ENCODE assay signal across 11 cellular contexts in genomic region chr5:141121563-141121962, GRCh38. TPM values are rescaled to one million over a fixed set of nuclear protein-coding genes. Genes with fewer than 3 reads are reported as not detected.
DNase-seq lines count a peak whose midpoint lies in the region; TF ChIP-seq lines count a peak whose summit lies in the region.
"Had no signal": no experiment of that assay in that cellular context is flagged by ENCODE, and none has a peak within 500 bp of the region (broad histone marks: within the 10 kb centered on the region; RNA-seq: fewer than 3 reads in every experiment).

TSS of gene PCDHB4 (plus strand) at chr5:141121818. CDS start at chr5:141121999, 181 bp downstream.

- no peak within 1 kb of the TSS for H3K14ac ChIP-seq in H9 (ENCODE audit: insufficient read depth, low read length)

- H3K4me1 ChIP-seq in H9 (ENCODE audit: insufficient read depth, low read length) (no peaks in the 10 kb centered on the region), sigmoid colon (no peaks in the 10 kb centered on the region)

- H2BK12ac ChIP-seq in H9 (ENCODE audit: insufficient read length, low read depth, low read length): no peak within 1 kb of the TSS

- H3K36me3 Mint-ChIP-seq in H9 (ENCODE audit: insufficient read depth in 1 of 3, low read depth in 3 of 3): peaks cover 11 to 27% (median 14%) of the 10 kb centered on the region in 3 experiments

- no peak within 1 kb of the TSS for H4K8ac ChIP-seq in H9 (replicated peaks; ENCODE audit: insufficient read length, low read depth, low read length)

- H2BK20ac ChIP-seq in H9 (ENCODE audit: low read depth, low read length, poor library complexity, severe bottlenecking): no peak within 1 kb of the TSS

- no peak within 1 kb of the TSS for H2AFZ ChIP-seq in H9 (ENCODE audit: low read length)

- H3K18ac ChIP-seq in H9 (ENCODE audit: insufficient read length, low read depth, low read length): no peak within 1 kb of the TSS

- H2BK5ac ChIP-seq in H9 (ENCODE audit: insufficient read length, low read length): no peak within 1 kb of the TSS

- H4K20me1 ChIP-seq in H9 (ENCODE audit: control insufficient read depth, insufficient read depth, insufficient read length): no peaks in the 10 kb centered on the region

- peak; percentile 51 for DNase-seq in H9
- peak; percentile 65 for DNase-seq in NCI-H69 (lab: John Stamatoyannopoulos, UW)
- DNase-seq in fibroblast of mammary gland (ENCODE audit: low read depth): peak; percentile 8
- no peak for DNase-seq in sigmoid colon
- DNase-seq in SIG-M5 treated with dmso at 0.1 percent for 504 hours (lab: John Stamatoyannopoulos, UW; ENCODE audit: unreplicated experiment): no peak
- no peak for DNase-seq in MV-4-11 (lab: John Stamatoyannopoulos, UW)
- no peak for DNase-seq in epidermal melanocyte (ENCODE audit: insufficient read length, low spot score)
- DNase-seq: activated CD8-positive, alpha-beta memory T cell treated with anti-CD3 and anti-CD28 coated beads, Interleukin-2, amount 50 U/mL, for 4 hours; GDM1; SIG-M5 had no signal

- no peak within 1 kb of the TSS for H3K23ac ChIP-seq in H9 (ENCODE audit: insufficient read length, low read depth, low read length)

- no peak within 1 kb of the TSS for H3T11ph ChIP-seq in H9 (ENCODE audit: low read length)

- no peak within 1 kb of the TSS for H2BK120ac ChIP-seq in H9 (ENCODE audit: low read depth, low read length, poor library complexity, severe bottlenecking)

- H3K27me3 Mint-ChIP-seq in H9 (ENCODE audit: low read depth): no peaks in the 10 kb centered on the region

- no peak within 1 kb of the TSS for H2AK5ac ChIP-seq in H9 (ENCODE audit: insufficient read length, low read length)

- H3K4ac ChIP-seq in H9 (ENCODE audit: low read depth, low read length): no peak within 1 kb of the TSS

- no peak within 1 kb of the TSS for H3K27ac Mint-ChIP-seq in H9

- no peak within 1 kb of the TSS for H4K91ac ChIP-seq in H9 (ENCODE audit: insufficient read length, low read depth, low read length)

- H3K9me3 Mint-ChIP-seq in H9: peaks cover 12 to 19% of the 10 kb centered on the region in 2 experiments

- H3K9ac ChIP-seq in H9 (ENCODE audit: extremely low read depth, insufficient read length, low read length): no peak within 1 kb of the TSS

- no peak for TF ChIP-seq EP300 in sigmoid colon (IDR thresholded peaks at IDR 0.05)

- no peak within 1 kb of the TSS for H2BK15ac ChIP-seq in H9 (ENCODE audit: low read depth, low read length)

- peaks cover 0 to 4% of the 10 kb centered on the region in 2 experiments; a peak in 1 of 4 replicates for H3K4me1 Mint-ChIP-seq in H9

- no peaks in the 10 kb centered on the region for H3K9me3 ChIP-seq in H9 (ENCODE audit: control insufficient read depth, low read depth, low read length)
- peaks cover 3 to 19% (median 9%) of the 10 kb centered on the region in 4 donors for H3K9me3 ChIP-seq in sigmoid colon

- no peaks in the 10 kb centered on the region for H3K36me3 ChIP-seq in sigmoid colon

- H3K27ac ChIP-seq in H9 (ENCODE audit: insufficient read length, low read depth, low read length) (no peak within 1 kb of the TSS), sigmoid colon (peak within 1 kb of the TSS; percentile 0 to 33 (median 24))

- no CpG with 5 or more reads among the region's 16 CpGs for WGBS in H9 (ENCODE audit: extremely low coverage, insufficient read length, low lambda C conversion rate)
- WGBS in sigmoid colon, 2 donors: 22 to 47% methylated on average over 16 of the region's 16 CpGs

- no peak for TF ChIP-seq POLR2A in sigmoid colon (IDR thresholded peaks at IDR 0.05)

- H4K5ac ChIP-seq in H9 (ENCODE audit: insufficient read length, low read depth, low read length): no peak within 1 kb of the TSS

- H3K79me2 ChIP-seq in H9 (ENCODE audit: insufficient read depth, low read length): no peaks in the 10 kb centered on the region

- intact Hi-C loops in sigmoid colon (cut with DNase I): no loop called here

- H3K4me3 ChIP-seq in fibroblast of mammary gland (ENCODE audit: control insufficient read depth, low read depth, low read length): no peak within 1 kb of the TSS
- H3K4me3 ChIP-seq in sigmoid colon: peak within 1 kb of the TSS; percentile 5 to 33 (median 29)

- peak within 1 kb of the TSS in 1 of 2 experiments; percentile 34; a peak in 1 of 5 replicates for H3K4me3 Mint-ChIP-seq in H9

- H3K27me3 ChIP-seq in H9 (ENCODE audit: insufficient read depth, low read length) (no peaks in the 10 kb centered on the region), sigmoid colon (peaks cover 0 to 5% (median 0%) of the 10 kb centered on the region in 3 donors)

- TF ChIP-seq CTCF in H9 (conservative IDR thresholded peaks at IDR 0.05): peak; percentile 84
- peak; percentile 14 for TF ChIP-seq CTCF in fibroblast of mammary gland (conservative IDR thresholded peaks at IDR 0.05; ENCODE audit: control insufficient read depth, insufficient read depth, low read depth, low read length)
- TF ChIP-seq CTCF in sigmoid colon (IDR thresholded peaks at IDR 0.05): no peak

- no peak within 1 kb of the TSS for H3K56ac ChIP-seq in H9 (ENCODE audit: insufficient read length, low read depth, low read length)

- H3K4me2 ChIP-seq in H9 (ENCODE audit: insufficient read depth, insufficient read length, low read length): no peak within 1 kb of the TSS

- H3K23me2 ChIP-seq in H9 (ENCODE audit: insufficient read length, low read depth, low read length, poor library complexity, severe bottlenecking): no peaks in the 10 kb centered on the region

- H3K79me1 ChIP-seq in H9 (ENCODE audit: insufficient read depth, low read depth, low read length, poor library complexity, severe bottlenecking): no peaks in the 10 kb centered on the region

RNA-seq across cellular contexts. Expression of gene PCDHB4, which starts in this region (rescaled TPM):
- total RNA-seq in H9 (2021) (1.3 and 1.6 TPM in 2 replicates), sigmoid colon (1 to 10 TPM; 3.9 to 5.3 (median 4.5) TPM)
- polyA plus RNA-seq in sigmoid colon: under 1 TPM; 0.23 to 0.60 (median 0.57) TPM
- total RNA-seq: bronchial epithelial cell had no signal

Comparison
In these comparisons a context has a peak if more than half of its experiments do, and no peak if none do; other contexts are left out.
1. DNase-seq: peak in H9 (single experiment), NCI-H69 (single experiment) and fibroblast of mammary gland (single experiment); none in sigmoid colon (single experiment), SIG-M5 treated with dmso at 0.1 percent for 504 hours (single experiment), MV-4-11 (single experiment) and epidermal melanocyte (single experiment).
2. CTCF ChIP-seq: peak in H9 (single experiment) and fibroblast of mammary gland (single experiment); none in sigmoid colon (0 of 4).